1 cellular context compared by ENCODE assay signal in genomic region chr6:43806041-43806757, GRCh38.
A peak's percentile ranks its signal among the peaks of the same experiment; 100 is the strongest.
TF ChIP-seq lines count a peak whose summit lies in the region.

No MANE protein-coding gene starts in this region.

TF ChIP-seq in HepG2, 621 proteins besides CTCF, POLR2A, EP300 and RAD21 (continued from another document and continues in another):
- TF ChIP-seq ZBTB40 (IDR thresholded peaks at IDR 0.05) (no peak), ZBTB40 (CRISPR knock-in tag; IDR thresholded peaks at IDR 0.05) (peak; percentile 81), ZNF564 (CRISPR knock-in tag; IDR thresholded peaks at IDR 0.05) (no peak), SAP130 (CRISPR knock-in tag; IDR thresholded peaks at IDR 0.05; ENCODE audit: low read depth) (peak; percentile 97), AGO1 (IDR thresholded peaks at IDR 0.05; ENCODE audit: low read depth, low read length, poor library complexity, severe bottlenecking) (no peak), ZNF556 (CRISPR knock-in tag; IDR thresholded peaks at IDR 0.05; ENCODE audit: borderline replicate concordance) (peak; percentile 49; the same call in 1 of the 2 replicates), SMAD9 (CRISPR knock-in tag; IDR thresholded peaks at IDR 0.05) (0 out of 2 replicates have a peak, but pooled peaks have one; percentile 39), KDM1A (CRISPR knock-in tag; IDR thresholded peaks at IDR 0.05) (no peak), FOSL2 (CRISPR knock-in tag; IDR thresholded peaks at IDR 0.05) (peak; percentile 86), SP140L (CRISPR knock-in tag; IDR thresholded peaks at IDR 0.05; ENCODE audit: borderline replicate concordance) (no peak), AFF4 (CRISPR knock-in tag; IDR thresholded peaks at IDR 0.05) (no peak), FOXO1 (CRISPR knock-in tag; IDR thresholded peaks at IDR 0.05) (peak; percentile 95), ZNF256 (CRISPR knock-in tag; conservative IDR thresholded peaks at IDR 0.05) (0 out of 2 replicates have a peak, but pooled peaks have one; percentile 58), ZSCAN30 (CRISPR knock-in tag; IDR thresholded peaks at IDR 0.05) (no peak), ZNF503 (CRISPR knock-in tag; IDR thresholded peaks at IDR 0.05) (0 out of 2 replicates have a peak, but pooled peaks have one; percentile 72), ZNF724P (CRISPR knock-in tag; IDR thresholded peaks at IDR 0.05; ENCODE audit: borderline replicate concordance) (no peak; the same call in 1 of the 2 replicates), MEIS1 (CRISPR knock-in tag; IDR thresholded peaks at IDR 0.05; ENCODE audit: borderline replicate concordance) (peak; percentile 74), KDM5B (CRISPR knock-in tag; IDR thresholded peaks at IDR 0.05; ENCODE audit: borderline replicate concordance) (no peak), ZBTB14 (CRISPR knock-in tag; IDR thresholded peaks at IDR 0.05) (no peak), YEATS4 (CRISPR knock-in tag; IDR thresholded peaks at IDR 0.05; ENCODE audit: borderline replicate concordance) (peak; percentile 73), NCOR1 (IDR thresholded peaks at IDR 0.05; ENCODE audit: borderline replicate concordance, low read length) (peak; percentile 91), NCOA2 (CRISPR knock-in tag; IDR thresholded peaks at IDR 0.05) (peak; percentile 89), E2F1 (CRISPR knock-in tag; IDR thresholded peaks at IDR 0.05) (no peak), NFE2L1 (CRISPR knock-in tag; IDR thresholded peaks at IDR 0.05; ENCODE audit: borderline replicate concordance) (no peak), GABPA (IDR thresholded peaks at IDR 0.05; ENCODE audit: low read depth, low read length) (no peak), GABPA (CRISPR knock-in tag; IDR thresholded peaks at IDR 0.05; ENCODE audit: low read depth) (peak; percentile 62), HDAC1 (CRISPR knock-in tag; IDR thresholded peaks at IDR 0.05) (peak; percentile 91), PAX8 (CRISPR knock-in tag; IDR thresholded peaks at IDR 0.05; ENCODE audit: borderline replicate concordance) (no peak), GZF1 (CRISPR knock-in tag; IDR thresholded peaks at IDR 0.05) (peak; percentile 4; the same call in 1 of the 2 replicates), ZMYM3 (CRISPR knock-in tag; IDR thresholded peaks at IDR 0.05) (peak; percentile 90), ZNF737 (CRISPR knock-in tag; IDR thresholded peaks at IDR 0.05; ENCODE audit: borderline replicate concordance) (0 out of 2 replicates have a peak, but pooled peaks have one; percentile 59), TEAD2 (CRISPR knock-in tag; IDR thresholded peaks at IDR 0.05) (no peak), ZSCAN22 (CRISPR knock-in tag; IDR thresholded peaks at IDR 0.05) (peak; percentile 97), RXRB (CRISPR knock-in tag; IDR thresholded peaks at IDR 0.05; ENCODE audit: borderline replicate concordance) (peak; percentile 92), ZNF18 (CRISPR knock-in tag; IDR thresholded peaks at IDR 0.05; ENCODE audit: insufficient replicate concordance) (peak; percentile 93), HNF1A (IDR thresholded peaks at IDR 0.05; ENCODE audit: low read depth) (peak; percentile 99), HNF1A (CRISPR knock-in tag; IDR thresholded peaks at IDR 0.05; ENCODE audit: borderline replicate concordance) (peak; percentile 99)
